ENCODE assay signal across 1 cellular context in the genomic region with DNA sequence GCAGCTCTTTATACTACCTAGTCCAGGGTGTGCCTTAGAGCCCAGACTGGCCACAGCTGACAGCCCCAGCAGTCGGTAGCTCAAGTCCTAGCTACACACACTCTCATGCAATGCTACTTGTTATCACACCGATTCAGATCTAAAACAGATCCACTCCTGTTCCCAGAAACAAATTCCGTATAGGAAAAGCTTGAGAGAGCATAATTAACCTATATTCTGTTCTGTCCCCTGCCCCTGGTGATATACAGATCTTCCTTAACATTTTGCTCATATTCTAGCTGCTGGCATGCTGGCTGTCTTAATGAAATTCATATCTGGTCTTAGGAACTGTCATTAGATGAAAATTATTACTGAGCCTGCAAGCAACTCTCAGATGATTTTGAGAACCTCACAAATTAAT.
TF ChIP-seq lines count a peak whose summit lies in the region.

No MANE protein-coding gene starts in this region.

TF ChIP-seq in GM23338, 12 proteins besides CTCF, POLR2A, EP300 and RAD21 (continued from another document):
- TF ChIP-seq, protein P1, sequence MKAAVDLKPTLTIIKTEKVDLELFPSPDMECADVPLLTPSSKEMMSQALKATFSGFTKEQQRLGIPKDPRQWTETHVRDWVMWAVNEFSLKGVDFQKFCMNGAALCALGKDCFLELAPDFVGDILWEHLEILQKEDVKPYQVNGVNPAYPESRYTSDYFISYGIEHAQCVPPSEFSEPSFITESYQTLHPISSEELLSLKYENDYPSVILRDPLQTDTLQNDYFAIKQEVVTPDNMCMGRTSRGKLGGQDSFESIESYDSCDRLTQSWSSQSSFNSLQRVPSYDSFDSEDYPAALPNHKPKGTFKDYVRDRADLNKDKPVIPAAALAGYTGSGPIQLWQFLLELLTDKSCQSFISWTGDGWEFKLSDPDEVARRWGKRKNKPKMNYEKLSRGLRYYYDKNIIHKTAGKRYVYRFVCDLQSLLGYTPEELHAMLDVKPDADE (IDR thresholded peaks at IDR 0.05), result no peak
- no peak for TF ChIP-seq CREB1 (CRISPR knock-in tag; IDR thresholded peaks at IDR 0.05; ENCODE audit: low read depth)
- TF ChIP-seq EZH2phosphoT487 (IDR thresholded peaks at IDR 0.05; ENCODE audit: unreplicated experiment), result no peak
- TF ChIP-seq, protein P2, sequence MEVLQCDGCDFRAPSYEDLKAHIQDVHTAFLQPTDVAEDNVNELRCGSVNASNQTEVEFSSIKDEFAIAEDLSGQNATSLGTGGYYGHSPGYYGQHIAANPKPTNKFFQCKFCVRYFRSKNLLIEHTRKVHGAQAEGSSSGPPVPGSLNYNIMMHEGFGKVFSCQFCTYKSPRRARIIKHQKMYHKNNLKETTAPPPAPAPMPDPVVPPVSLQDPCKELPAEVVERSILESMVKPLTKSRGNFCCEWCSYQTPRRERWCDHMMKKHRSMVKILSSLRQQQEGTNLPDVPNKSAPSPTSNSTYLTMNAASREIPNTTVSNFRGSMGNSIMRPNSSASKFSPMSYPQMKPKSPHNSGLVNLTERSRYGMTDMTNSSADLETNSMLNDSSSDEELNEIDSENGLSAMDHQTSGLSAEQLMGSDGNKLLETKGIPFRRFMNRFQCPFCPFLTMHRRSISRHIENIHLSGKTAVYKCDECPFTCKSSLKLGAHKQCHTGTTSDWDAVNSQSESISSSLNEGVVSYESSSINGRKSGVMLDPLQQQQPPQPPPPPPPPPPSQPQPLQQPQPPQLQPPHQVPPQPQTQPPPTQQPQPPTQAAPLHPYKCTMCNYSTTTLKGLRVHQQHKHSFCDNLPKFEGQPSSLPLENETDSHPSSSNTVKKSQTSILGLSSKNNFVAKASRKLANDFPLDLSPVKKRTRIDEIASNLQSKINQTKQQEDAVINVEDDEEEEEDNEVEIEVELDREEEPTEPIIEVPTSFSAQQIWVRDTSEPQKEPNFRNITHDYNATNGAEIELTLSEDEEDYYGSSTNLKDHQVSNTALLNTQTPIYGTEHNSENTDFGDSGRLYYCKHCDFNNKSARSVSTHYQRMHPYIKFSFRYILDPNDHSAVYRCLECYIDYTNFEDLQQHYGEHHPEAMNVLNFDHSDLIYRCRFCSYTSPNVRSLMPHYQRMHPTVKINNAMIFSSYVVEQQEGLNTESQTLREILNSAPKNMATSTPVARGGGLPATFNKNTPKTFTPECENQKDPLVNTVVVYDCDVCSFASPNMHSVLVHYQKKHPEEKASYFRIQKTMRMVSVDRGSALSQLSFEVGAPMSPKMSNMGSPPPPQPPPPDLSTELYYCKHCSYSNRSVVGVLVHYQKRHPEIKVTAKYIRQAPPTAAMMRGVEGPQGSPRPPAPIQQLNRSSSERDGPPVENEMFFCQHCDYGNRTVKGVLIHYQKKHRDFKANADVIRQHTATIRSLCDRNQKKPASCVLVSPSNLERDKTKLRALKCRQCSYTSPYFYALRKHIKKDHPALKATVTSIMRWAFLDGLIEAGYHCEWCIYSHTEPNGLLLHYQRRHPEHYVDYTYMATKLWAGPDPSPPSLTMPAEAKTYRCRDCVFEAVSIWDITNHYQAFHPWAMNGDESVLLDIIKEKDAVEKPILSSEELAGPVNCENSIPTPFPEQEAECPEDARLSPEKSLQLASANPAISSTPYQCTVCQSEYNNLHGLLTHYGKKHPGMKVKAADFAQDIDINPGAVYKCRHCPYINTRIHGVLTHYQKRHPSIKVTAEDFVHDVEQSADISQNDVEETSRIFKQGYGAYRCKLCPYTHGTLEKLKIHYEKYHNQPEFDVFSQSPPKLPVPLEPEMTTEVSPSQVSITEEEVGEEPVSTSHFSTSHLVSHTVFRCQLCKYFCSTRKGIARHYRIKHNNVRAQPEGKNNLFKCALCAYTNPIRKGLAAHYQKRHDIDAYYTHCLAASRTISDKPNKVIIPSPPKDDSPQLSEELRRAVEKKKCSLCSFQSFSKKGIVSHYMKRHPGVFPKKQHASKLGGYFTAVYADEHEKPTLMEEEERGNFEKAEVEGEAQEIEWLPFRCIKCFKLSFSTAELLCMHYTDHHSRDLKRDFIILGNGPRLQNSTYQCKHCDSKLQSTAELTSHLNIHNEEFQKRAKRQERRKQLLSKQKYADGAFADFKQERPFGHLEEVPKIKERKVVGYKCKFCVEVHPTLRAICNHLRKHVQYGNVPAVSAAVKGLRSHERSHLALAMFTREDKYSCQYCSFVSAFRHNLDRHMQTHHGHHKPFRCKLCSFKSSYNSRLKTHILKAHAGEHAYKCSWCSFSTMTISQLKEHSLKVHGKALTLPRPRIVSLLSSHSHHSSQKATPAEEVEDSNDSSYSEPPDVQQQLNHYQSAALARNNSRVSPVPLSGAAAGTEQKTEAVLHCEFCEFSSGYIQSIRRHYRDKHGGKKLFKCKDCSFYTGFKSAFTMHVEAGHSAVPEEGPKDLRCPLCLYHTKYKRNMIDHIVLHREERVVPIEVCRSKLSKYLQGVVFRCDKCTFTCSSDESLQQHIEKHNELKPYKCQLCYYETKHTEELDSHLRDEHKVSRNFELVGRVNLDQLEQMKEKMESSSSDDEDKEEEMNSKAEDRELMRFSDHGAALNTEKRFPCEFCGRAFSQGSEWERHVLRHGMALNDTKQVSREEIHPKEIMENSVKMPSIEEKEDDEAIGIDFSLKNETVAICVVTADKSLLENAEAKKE (CRISPR knock-in tag; IDR thresholded peaks at IDR 0.05), result no peak
